Comparison of ENCODE assay signal across 13 cellular contexts in genomic region chr2:5652734-5653133, GRCh38. TPM values are rescaled to one million over a fixed set of nuclear protein-coding genes. Genes with fewer than 3 reads are reported as not detected.
"Had no signal": no experiment of that assay in that cellular context is flagged by ENCODE, and none has a peak within 500 bp of the region (broad histone marks: within the 10 kb centered on the region; RNA-seq: fewer than 3 reads in every experiment).

No MANE protein-coding gene starts in this region.

RNA-seq across cellular contexts. Expression of gene SOX11, which starts 39.5 kb away (rescaled TPM):
- total RNA-seq: naive thymus-derived CD8-positive, alpha-beta T cell; natural killer cell treated with Interleukin-12 subunit alpha and Interleukin-12 subunit beta and Interleukin-15 and Interleukin-18, amount 100 ng/mL, for 72 hours; omental fat pad; posterior vena cava; prostate gland; pulmonary artery endothelial cell; sciatic nerve; subcutaneous adipose tissue; thoracic aorta; thyroid gland; tibial nerve; ureter; vagina had no signal
- polyA plus RNA-seq: naive thymus-derived CD8-positive, alpha-beta T cell had no signal
